8 cellular contexts compared by ENCODE assay signal in genomic region chr17:82351713-82352488, GRCh38. TPM values are rescaled to one million over a fixed set of nuclear protein-coding genes. Genes with fewer than 3 reads are reported as not detected.
DNase-seq lines count a peak whose midpoint lies in the region; ATAC-seq lines count a peak whose summit lies in the region.

No MANE protein-coding gene starts in this region.

- ATAC-seq in GM19025 (IDR thresholded peaks at IDR 0.05; ENCODE audit: low read depth, unreplicated experiment) (peak; percentile 24), Right ventricle myocardium inferior (peak; percentile 74)

- DNase-seq in AG08396 (ENCODE audit: low spot score), result peak; percentile 91
- DNase-seq in MV-4-11 (lab: John Stamatoyannopoulos, UW), result peak; percentile 79
- DNase-seq in SKM-1 (lab: John Stamatoyannopoulos, UW; ENCODE audit: unreplicated experiment), result peak; percentile 80
- DNase-seq in activated naive CD4-positive, alpha-beta T cell treated with anti-CD3 and anti-CD28 coated beads, Interleukin-2, amount 50 U/mL, for 16 hours, result peak; percentile 82
- DNase-seq in Right ventricle myocardium inferior (ENCODE audit: missing footprints), result peak; percentile 89
- peak; percentile 95 for DNase-seq in posterior vena cava (ENCODE audit: low spot score)
- DNase-seq in ureter (ENCODE audit: low spot score), result peak; percentile 87

- intact Hi-C loops in Right ventricle myocardium inferior (cut with DNase I) (loop anchor here (1.0 to 10.0 kb wide), 3 partner anchors 62 to 423 kb away; no protein-coding TSS in a partner anchor), posterior vena cava (cut with DNase I) (loop anchor here (2.0 to 10.0 kb wide), 5 partner anchors 60 to 433 kb away; no protein-coding TSS in a partner anchor)

RNA-seq across cellular contexts. Expression of gene TEX19, which starts 7.1 kb away (rescaled TPM):
- total RNA-seq in Right ventricle myocardium inferior (not detected), posterior vena cava (not detected), ureter (not detected)

RNA-seq across cellular contexts. Expression of gene SECTM1, which starts 18.3 kb away (rescaled TPM):
- 4.9 TPM for total RNA-seq in Right ventricle myocardium inferior
- 10 to 100 TPM; 10.3 to 14.5 TPM for total RNA-seq in posterior vena cava
- 12.6 TPM for total RNA-seq in ureter

RNA-seq across cellular contexts. Expression of gene UTS2R, which starts 19.7 kb away (rescaled TPM):
- total RNA-seq in Right ventricle myocardium inferior (0.76 TPM), posterior vena cava (not detected), ureter (not detected)

RNA-seq across cellular contexts. Expression of gene CD7, which starts 34.5 kb away (rescaled TPM):
- 0.73 TPM for total RNA-seq in Right ventricle myocardium inferior
- total RNA-seq in posterior vena cava, result 1 to 10 TPM; 1.9 to 3.0 TPM
- 3.4 TPM for total RNA-seq in ureter

Comparison
In these comparisons a context has a peak if more than half of its experiments do, and no peak if none do; other contexts are left out.
1. Peak in every context shown above with its lines: DNase-seq and ATAC-seq.